Comparison of ENCODE assay signal across 9 cellular contexts in genomic region chr2:227479865-227480475, GRCh38. TPM values are rescaled to one million over a fixed set of nuclear protein-coding genes. Genes with fewer than 3 reads are reported as not detected.
DNase-seq lines count a peak whose midpoint lies in the region; ATAC-seq and TF ChIP-seq lines count a peak whose summit lies in the region.
"Had no signal": no experiment of that assay in that cellular context is flagged by ENCODE, and none has a peak within 500 bp of the region (broad histone marks: within the 10 kb centered on the region; RNA-seq: fewer than 3 reads in every experiment).

No MANE protein-coding gene starts in this region.

- intact Hi-C loops in activated B cell treated with CpG ODN at 0.5 μM for 24 hours (cut with micrococcal nuclease) (loop anchor here (1.0 to 2.0 kb wide), 2 partner anchors 179 to 286 kb away; no protein-coding TSS in a partner anchor), left colon (cut with DNase I, micrococcal nuclease) (loop anchor here in 1 of 2 donors (10.0 kb wide), 1 partner anchor 285 kb away; no protein-coding TSS in a partner anchor)

- H3K9me3 Mint-ChIP-seq in activated B cell treated with CpG ODN at 0.5 μM for 24 hours = no peaks in the 10 kb centered on the region

- peaks cover 6% of the 10 kb centered on the region for H3K36me3 Mint-ChIP-seq in activated B cell treated with CpG ODN at 0.5 μM for 24 hours (ENCODE audit: low read depth)

- H3K27ac ChIP-seq in 22Rv1 = no peak overlapping the region
- H3K27ac ChIP-seq: gastrocnemius medialis had no signal

- no peak for DNase-seq in GM12864 (ENCODE audit: low read depth)
- no peak for DNase-seq in activated B cell treated with CpG ODN at 0.5 μM for 24 hours
- DNase-seq in left colon = no peak
- no peak for DNase-seq in NCI-H2081 treated with DMSO at 0.1 percent for 48 hours (lab: John Stamatoyannopoulos, UW)
- no peak for DNase-seq in NCI-H1105 (lab: John Stamatoyannopoulos, UW)
- no peak for DNase-seq in NCI-H526 (lab: John Stamatoyannopoulos, UW)
- DNase-seq: gastrocnemius medialis had no signal

- TF ChIP-seq CTCF in 22Rv1 (IDR thresholded peaks at IDR 0.05) (peak; percentile 18; the same call in 1 of the 2 replicates), GM12864 (IDR thresholded peaks at IDR 0.05; ENCODE audit: low read depth, low read length, missing control alignments) (peak; percentile 35), activated B cell treated with CpG ODN at 0.5 μM for 24 hours (IDR thresholded peaks at IDR 0.05) (no peak)

- H3K27ac Mint-ChIP-seq in activated B cell treated with CpG ODN at 0.5 μM for 24 hours = peak overlapping the region; percentile 4

- peak overlapping the region; percentile 14; the same call in 1 of the 2 replicates for H3K4me3 ChIP-seq in GM12864 (ENCODE audit: low read depth, low read length)
- H3K4me3 ChIP-seq: gastrocnemius medialis had no signal

- CTCF ChIA-PET in activated B cell treated with CpG ODN at 0.5 μM for 24 hours (lab: Charles Lee) = interaction anchor here (0.8 to 2.4 kb wide), 5 partner anchors 9 to 286 kb away, joined by 3 to 31 read pairs (median 4); no protein-coding TSS in a partner anchor

- ATAC-seq in HG03196 (IDR thresholded peaks at IDR 0.05; ENCODE audit: unreplicated experiment) (peak; percentile 39), activated B cell treated with CpG ODN at 0.5 μM for 24 hours (ENCODE audit: low read depth) (peak; percentile 52), left colon (peak; percentile 45)

- POLR2A ChIA-PET in activated B cell treated with CpG ODN at 0.5 μM for 24 hours (lab: Charles Lee) = interaction anchor here (0.6 to 0.7 kb wide), 2 partner anchors 63 to 116 kb away, joined by 3 read pairs; no protein-coding TSS in a partner anchor

- no peak overlapping the region for H3K4me3 Mint-ChIP-seq in activated B cell treated with CpG ODN at 0.5 μM for 24 hours

- H3K4me1 Mint-ChIP-seq in activated B cell treated with CpG ODN at 0.5 μM for 24 hours = peaks cover 70% of the 10 kb centered on the region

- no peaks in the 10 kb centered on the region for H3K27me3 Mint-ChIP-seq in activated B cell treated with CpG ODN at 0.5 μM for 24 hours

RNA-seq across cellular contexts. Expression of gene AGFG1, which starts 8.0 kb away (rescaled TPM):
- total RNA-seq in activated B cell treated with CpG ODN at 0.5 μM for 24 hours (108 and 125 TPM in 2 replicates), left colon (10 to 100 TPM; 64.6 to 77.3 TPM)
